In the genomic region with DNA sequence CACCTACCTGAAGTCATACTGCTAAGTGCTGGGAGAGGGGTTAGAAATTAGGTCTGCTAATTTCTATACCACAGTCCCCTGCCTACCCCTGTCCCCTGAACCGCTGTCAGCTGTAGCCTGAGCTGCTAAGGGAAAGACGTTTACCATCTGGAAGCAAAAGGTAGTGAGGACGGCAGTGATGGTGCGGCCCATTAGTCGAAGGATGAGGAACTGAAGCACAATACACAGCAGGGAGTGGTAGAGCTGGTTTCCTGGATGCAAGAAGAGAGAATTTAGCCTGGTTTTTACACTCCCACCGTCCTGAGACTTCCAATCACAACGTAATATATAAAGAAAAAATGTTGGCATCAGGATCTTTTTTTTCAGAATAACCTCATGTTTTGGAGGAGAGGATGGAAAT, we compare ENCODE assay signal across 21 cellular contexts. TPM values are rescaled to one million over a fixed set of nuclear protein-coding genes. Genes with fewer than 3 reads are reported as not detected.
"Had no signal": no experiment of that assay in that cellular context is flagged by ENCODE, and none has a peak within 500 bp of the region (broad histone marks: within the 10 kb centered on the region; RNA-seq: fewer than 3 reads in every experiment).

No MANE protein-coding gene starts in this region.

- H3K27me3 Mint-ChIP-seq: dendritic cell treated with granulocyte-macrophage colony-stimulating factor and Interleukin-4, amounts not matched to agents 40 ng/mL and 50 ng/mL, for 4 days; effector memory CD8-positive, alpha-beta T cell; naive thymus-derived CD4-positive, alpha-beta T cell; type B pancreatic cell had no signal

- ATAC-seq: effector memory CD8-positive, alpha-beta T cell; gastrocnemius medialis; left cardiac atrium; naive thymus-derived CD4-positive, alpha-beta T cell had no signal

- H3K27me3 ChIP-seq: esophagus muscularis mucosa, gastrocnemius medialis, neutrophil, right atrium auricular region, suprapubic skin, thyroid gland had no signal

- H3K4me3 Mint-ChIP-seq: dendritic cell treated with granulocyte-macrophage colony-stimulating factor and Interleukin-4, amounts not matched to agents 40 ng/mL and 50 ng/mL, for 4 days; effector memory CD8-positive, alpha-beta T cell; nephron progenitor cell; type B pancreatic cell had no signal

- H3K4me1 Mint-ChIP-seq: nephron progenitor cell had no signal

- H3K4me3 ChIP-seq: esophagus muscularis mucosa, gastrocnemius medialis, left ventricle myocardium inferior, lung, right atrium auricular region, suprapubic skin, thyroid gland had no signal

- DNase-seq: effector memory CD8-positive, alpha-beta T cell; gastrocnemius medialis; kidney; left cardiac atrium; left ventricle myocardium inferior; mesenchymal stem cell; naive thymus-derived CD4-positive, alpha-beta T cell; nephron progenitor cell; small intestine; stimulated activated CD4-positive, alpha-beta T cell treated with anti-CD3 and anti-CD28 coated beads, Interleukin-12 subunit alpha, Interleukin-12 subunit beta, amount 100 ng/mL, for 4 hours; stimulated activated naive CD4-positive, alpha-beta T cell treated with Interleukin-2 at 50 U/mL for 16 hours; thyroid gland had no signal

- H3K9me3 Mint-ChIP-seq: dendritic cell treated with granulocyte-macrophage colony-stimulating factor and Interleukin-4, amounts not matched to agents 40 ng/mL and 50 ng/mL, for 4 days; effector memory CD8-positive, alpha-beta T cell; naive thymus-derived CD4-positive, alpha-beta T cell; nephron progenitor cell; type B pancreatic cell had no signal

- H3K27ac Mint-ChIP-seq: dendritic cell treated with granulocyte-macrophage colony-stimulating factor and Interleukin-4, amounts not matched to agents 40 ng/mL and 50 ng/mL, for 4 days had no signal

- H3K4me1 ChIP-seq: gastrocnemius medialis had no signal

- H3K27ac ChIP-seq: epithelial cell of prostate, esophagus muscularis mucosa, gastrocnemius medialis, left ventricle myocardium inferior, neutrophil, right atrium auricular region, suprapubic skin, thyroid gland had no signal

- H3K9me3 ChIP-seq: esophagus muscularis mucosa, gastrocnemius medialis, left ventricle myocardium inferior, neutrophil, right atrium auricular region, suprapubic skin, thyroid gland had no signal

RNA-seq across cellular contexts. Expression of a gene that starts 31.4 kb away (rescaled TPM):
- total RNA-seq: fibroblast of villous mesenchyme had no signal
